ENCODE assay signal across 33 cellular contexts in genomic region chr16:22282254-22282892, GRCh38.
"Had no signal": no experiment of that assay in that cellular context is flagged by ENCODE, and none has a peak within 500 bp of the region (broad histone marks: within the 10 kb centered on the region; RNA-seq: fewer than 3 reads in every experiment).

No MANE protein-coding gene starts in this region.

- H3K27ac ChIP-seq: brain microvascular endothelial cell, KMS-11, WERI-Rb-1 had no signal

- H3K4me3 Mint-ChIP-seq: activated CD8-positive, alpha-beta T cell treated with anti-CD3 and anti-CD28 coated beads for 36 hours; activated naive CD8-positive, alpha-beta T cell treated with anti-CD3 and anti-CD28 coated beads for 36 hours; activated T-cell treated with anti-CD3 and anti-CD28 coated beads, Interleukin-2, amount 50 U/mL, for 72 hours; activated T-helper 17 cell treated with anti-CD3 and anti-CD28 coated beads, Interleukin-2, amount 50 U/mL, for 72 hours had no signal

- H3K27me3 Mint-ChIP-seq: activated CD8-positive, alpha-beta T cell treated with anti-CD3 and anti-CD28 coated beads for 36 hours; activated naive CD8-positive, alpha-beta T cell treated with anti-CD3 and anti-CD28 coated beads for 36 hours; activated T-helper 17 cell treated with anti-CD3 and anti-CD28 coated beads, Interleukin-2, amount 50 U/mL, for 72 hours had no signal

- H3K27ac Mint-ChIP-seq: activated CD8-positive, alpha-beta T cell treated with anti-CD3 and anti-CD28 coated beads for 36 hours; activated naive CD8-positive, alpha-beta T cell treated with anti-CD3 and anti-CD28 coated beads for 36 hours; activated T-cell treated with anti-CD3 and anti-CD28 coated beads, Interleukin-2, amount 50 U/mL, for 72 hours; activated T-helper 17 cell treated with anti-CD3 and anti-CD28 coated beads, Interleukin-2, amount 50 U/mL, for 72 hours had no signal

- H3K9me3 Mint-ChIP-seq: activated CD8-positive, alpha-beta T cell treated with anti-CD3 and anti-CD28 coated beads for 36 hours; activated naive CD8-positive, alpha-beta T cell treated with anti-CD3 and anti-CD28 coated beads for 36 hours; activated T-cell treated with anti-CD3 and anti-CD28 coated beads, Interleukin-2, amount 50 U/mL, for 72 hours; activated T-helper 17 cell treated with anti-CD3 and anti-CD28 coated beads, Interleukin-2, amount 50 U/mL, for 72 hours had no signal

- DNase-seq: activated CD4-positive, alpha-beta T cell treated with anti-CD3 and anti-CD28 coated beads for 1 hour; activated CD4-positive, alpha-beta T cell treated with anti-CD3 and anti-CD28 coated beads for 48 hours; activated CD4-positive, CD25-positive, alpha-beta regulatory T cell; activated CD8-positive, alpha-beta T cell treated with anti-CD3 and anti-CD28 coated beads for 36 hours; activated effector memory CD4-positive, alpha-beta T cell treated with anti-CD3 and anti-CD28 coated beads, Interleukin-2, amount 50 U/mL, for 16 hours; activated naive CD4-positive, alpha-beta T cell; activated naive CD4-positive, alpha-beta T cell treated with anti-CD3 and anti-CD28 coated beads, Interleukin-2, amount 50 U/mL, for 16 hours; activated naive CD8-positive, alpha-beta T cell treated with anti-CD3 and anti-CD28 coated beads for 36 hours; activated T-cell treated with anti-CD3 and anti-CD28 coated beads, Interleukin-2, amount 50 U/mL, for 1 hour; activated T-cell treated with anti-CD3 and anti-CD28 coated beads, Interleukin-2, amount 50 U/mL, for 72 hours; amniotic stem cell; aorta; brain microvascular endothelial cell; central memory CD4-positive, alpha-beta T cell; MM.1S; MV-4-11; NCI-H1092; NCI-H146; NCI-H187; NCI-H2029 treated with DMSO at 0.1 percent for 48 hours; NCI-H2107; NCI-H2171; NCI-H510A; NCI-H526; NCI-H748 treated with DMSO at 0.1 percent for 48 hours; Right ventricle myocardium superior; SW 1271; T-helper 1 cell; T-helper 2 cell; T1000; WERI-Rb-1 had no signal

- H3K27me3 ChIP-seq: brain microvascular endothelial cell had no signal

- ATAC-seq: activated CD8-positive, alpha-beta T cell treated with anti-CD3 and anti-CD28 coated beads for 36 hours; activated T-cell treated with anti-CD3 and anti-CD28 coated beads, Interleukin-2, amount 50 U/mL, for 72 hours; activated T-helper 17 cell treated with anti-CD3 and anti-CD28 coated beads, Interleukin-2, amount 50 U/mL, for 72 hours had no signal

- H3K4me1 Mint-ChIP-seq: activated naive CD8-positive, alpha-beta T cell treated with anti-CD3 and anti-CD28 coated beads for 36 hours; activated T-helper 17 cell treated with anti-CD3 and anti-CD28 coated beads, Interleukin-2, amount 50 U/mL, for 72 hours had no signal
